9 cellular contexts compared by ENCODE assay signal in genomic region chr3:46998121-46998851, GRCh38. TPM values are rescaled to one million over a fixed set of nuclear protein-coding genes. Genes with fewer than 3 reads are reported as not detected.
A peak's percentile ranks its signal among the peaks of the same experiment; 100 is the strongest.
DNase-seq lines count a peak whose midpoint lies in the region; ATAC-seq and TF ChIP-seq lines count a peak whose summit lies in the region.
"Had no signal": no experiment of that assay in that cellular context is flagged by ENCODE, and none has a peak within 500 bp of the region (broad histone marks: within the 10 kb centered on the region; RNA-seq: fewer than 3 reads in every experiment).

No MANE protein-coding gene starts in this region.

- H3K27ac Mint-ChIP-seq in CD8-positive, alpha-beta memory T cell = peak overlapping the region in 6 of 8 donors; percentile 1 to 86 (median 76)

- no peaks in the 10 kb centered on the region for H3K27me3 Mint-ChIP-seq in CD8-positive, alpha-beta memory T cell

- H3K4me3 Mint-ChIP-seq in CD8-positive, alpha-beta memory T cell = no peak overlapping the region

- POLR2A ChIA-PET in CD8-positive, alpha-beta memory T cell (lab: Charles Lee) = interaction anchor here (1.3 kb wide), 1 partner anchor 16 kb away, joined by 3 read pairs; no protein-coding TSS in a partner anchor

- TF ChIP-seq RAD21 in Ishikawa (IDR thresholded peaks at IDR 0.05; ENCODE audit: low read depth) = peak; percentile 91

- ATAC-seq in HG03565 (IDR thresholded peaks at IDR 0.05; ENCODE audit: unreplicated experiment) = no peak

- CTCF ChIA-PET in CD8-positive, alpha-beta memory T cell (lab: Charles Lee) = interaction anchor here (0.7 to 3.4 kb wide), 20 partner anchors 8 to 321 kb away, joined by 3 to 15 read pairs (median 4); partner anchors contain the start of gene NBEAL2

- no peaks in the 10 kb centered on the region for H3K9me3 Mint-ChIP-seq in CD8-positive, alpha-beta memory T cell

- no peak for TF ChIP-seq EP300 in Ishikawa (IDR thresholded peaks at IDR 0.05; ENCODE audit: borderline replicate concordance)

- H3K4me1 ChIP-seq in CD8-positive, alpha-beta memory T cell (ENCODE audit: insufficient read depth, low read length) = peaks cover 6% of the 10 kb centered on the region

- peaks cover 0 to 80% (median 7%) of the 10 kb centered on the region in 3 donors for H3K36me3 Mint-ChIP-seq in CD8-positive, alpha-beta memory T cell

- H3K9me3 ChIP-seq in CD8-positive, alpha-beta memory T cell (ENCODE audit: low read length) = no peaks in the 10 kb centered on the region

- no peak overlapping the region for H3K27ac ChIP-seq in CD8-positive, alpha-beta memory T cell (ENCODE audit: low read depth, low read length)

- DNase-seq in CD8-positive, alpha-beta memory T cell = peak; percentile 50 to 80 (median 62)
- DNase-seq in activated CD4-positive, alpha-beta T cell treated with anti-CD3 and anti-CD28 coated beads for 1 hour = peak; percentile 63
- DNase-seq in cerebellar cortex (ENCODE audit: low spot score) = peak; percentile 45
- DNase-seq in lung microvascular endothelial cell (ENCODE audit: low read depth in 2 of 2) = peak; percentile 73 to 86
- DNase-seq in stimulated activated CD8-positive, alpha-beta memory T cell treated with anti-CD3 and anti-CD28 coated beads, Interleukin-4, amount 100 ng/mL, for 4 hours (ENCODE audit: low read depth in 2 of 2, low spot score in 1 of 2) = peak; percentile 52 to 63
- DNase-seq in HK-2 (ENCODE audit: unreplicated experiment) = no peak

- no peaks in the 10 kb centered on the region for H3K27me3 ChIP-seq in CD8-positive, alpha-beta memory T cell (ENCODE audit: insufficient read depth, low read length, poor library complexity, severe bottlenecking)

- peaks cover 17 to 35% (median 18%) of the 10 kb centered on the region in 3 donors for H3K4me1 Mint-ChIP-seq in CD8-positive, alpha-beta memory T cell

- peaks cover 39% of the 10 kb centered on the region for H3K36me3 ChIP-seq in CD8-positive, alpha-beta memory T cell (ENCODE audit: insufficient read depth, low read length)

- H3K4me3 ChIP-seq in CD8-positive, alpha-beta memory T cell (ENCODE audit: low read length) = no peak overlapping the region
- H3K4me3 ChIP-seq: skin epidermis had no signal

TF ChIP-seq in Ishikawa, 13 proteins besides CTCF, POLR2A, EP300 and RAD21:
- no peak for TF ChIP-seq EGR1 (IDR thresholded peaks at IDR 0.05)
- TF ChIP-seq YY1 (IDR thresholded peaks at IDR 0.05; ENCODE audit: low read depth) = no peak
- TF ChIP-seq FOXM1 (IDR thresholded peaks at IDR 0.05; ENCODE audit: borderline replicate concordance, low read depth) = no peak

RNA-seq across cellular contexts. Expression of gene NBEAL2, which starts 18.8 kb away (rescaled TPM):
- total RNA-seq in CD8-positive, alpha-beta memory T cell = 10 to 100 TPM; 76.2 to 83.5 TPM
- polyA plus RNA-seq in CD8-positive, alpha-beta memory T cell = 12.8 TPM
- 14.2 and 16.5 TPM in 2 replicates for total RNA-seq in lung microvascular endothelial cell

RNA-seq across cellular contexts. Expression of gene CCDC12, which starts 21.7 kb away (rescaled TPM):
- total RNA-seq in CD8-positive, alpha-beta memory T cell = 10 to 100 TPM; 56.4 to 59.8 TPM
- polyA plus RNA-seq in CD8-positive, alpha-beta memory T cell = 114 TPM
- 19.8 and 31.2 TPM in 2 replicates for total RNA-seq in lung microvascular endothelial cell
